ENCODE assay signal across 8 cellular contexts in the genomic region with DNA sequence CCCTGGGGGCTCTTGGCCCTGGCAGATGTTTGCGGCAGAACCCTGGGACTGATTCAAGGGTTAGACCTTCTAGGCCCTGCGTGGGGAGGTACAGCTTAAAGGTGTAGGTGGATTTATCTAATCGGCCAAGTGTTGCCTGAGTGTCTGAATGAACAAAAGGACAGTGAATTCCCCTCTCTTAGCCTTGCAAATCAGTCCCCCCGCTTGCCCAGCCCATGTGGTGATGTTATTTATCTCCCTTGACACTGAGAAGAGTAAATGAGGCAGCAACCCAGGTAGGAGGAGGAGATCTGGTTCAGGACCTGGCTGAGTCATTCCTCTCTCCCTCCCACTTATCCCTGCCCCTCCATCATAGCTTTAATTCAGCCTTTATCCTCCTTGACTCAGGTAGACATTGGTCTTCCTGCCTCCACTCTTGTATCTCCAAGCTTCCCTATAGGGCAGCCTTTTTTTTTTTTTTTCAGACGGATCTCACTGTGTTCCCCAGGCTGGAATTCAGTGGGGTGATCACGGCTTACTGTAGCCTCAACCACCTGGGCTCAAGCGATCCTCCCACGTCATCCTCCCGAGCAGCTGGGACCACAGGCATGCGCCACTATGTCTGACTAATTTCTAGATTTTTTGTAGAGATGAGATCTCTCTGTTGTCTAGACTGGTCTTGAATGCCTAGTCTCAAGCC. TPM values are rescaled to one million over a fixed set of nuclear protein-coding genes. Genes with fewer than 3 reads are reported as not detected.
A peak's percentile ranks its signal among the peaks of the same experiment; 100 is the strongest.
DNase-seq lines count a peak whose midpoint lies in the region; ATAC-seq, FAIRE-seq and TF ChIP-seq lines count a peak whose summit lies in the region.

No MANE protein-coding gene starts in this region.

- peak overlapping the region; percentile 23 for H3K18ac ChIP-seq in mesendoderm (ENCODE audit: low read length)

- no peaks in the 10 kb centered on the region for H3K79me2 ChIP-seq in mesendoderm (ENCODE audit: control insufficient read depth, insufficient read depth, low read length)

- H3K4me1 ChIP-seq in NT2/D1 (ENCODE audit: insufficient read depth, insufficient read length) (peaks cover 31% of the 10 kb centered on the region), mesendoderm (ENCODE audit: control insufficient read depth, low read depth, low read length) (peaks cover 14% of the 10 kb centered on the region)

- H3K4me3 Mint-ChIP-seq in HFFc6: no peak overlapping the region

- no peak overlapping the region for H4K8ac ChIP-seq in mesendoderm (ENCODE audit: low read depth, low read length)

- H2BK5ac ChIP-seq in mesendoderm (ENCODE audit: low read length): no peak overlapping the region

- WGBS in mesendoderm (ENCODE audit: extremely low coverage, insufficient coverage, low lambda C conversion rate): no CpG with 5 or more reads among the region's 10 CpGs

- peak; percentile 67 for ATAC-seq in GM18873 (IDR thresholded peaks at IDR 0.05; ENCODE audit: low FRiP score, unreplicated experiment)

- no peaks in the 10 kb centered on the region for H3K36me3 Mint-ChIP-seq in HFFc6 (ENCODE audit: low read depth)

- H3K9ac ChIP-seq in NT2/D1 (ENCODE audit: insufficient read length, low read depth): no peak overlapping the region
- no peak overlapping the region for H3K9ac ChIP-seq in mesendoderm (ENCODE audit: low read length)

- H3K9me3 ChIP-seq in NT2/D1 (ENCODE audit: insufficient read depth, low read length): no peaks in the 10 kb centered on the region

- H3K4me2 ChIP-seq in mesendoderm (ENCODE audit: low read length): no peak overlapping the region

- H3K23ac ChIP-seq in mesendoderm (ENCODE audit: low read length): no peak overlapping the region

- H3K27ac ChIP-seq in mesendoderm (ENCODE audit: low read depth, low read length): no peak overlapping the region

- peak overlapping the region; percentile 30 for H2BK120ac ChIP-seq in mesendoderm (ENCODE audit: low read depth, low read length)

- H3K27me3 ChIP-seq in NT2/D1 (ENCODE audit: insufficient read depth, insufficient read length) (no peaks in the 10 kb centered on the region), mesendoderm (ENCODE audit: insufficient read depth, low read length, poor library complexity) (no peaks in the 10 kb centered on the region)

- H2AK5ac ChIP-seq in mesendoderm (ENCODE audit: low read length): peak overlapping the region; percentile 24

- no peak for TF ChIP-seq CTCF in HFFc6 (IDR thresholded peaks at IDR 0.05)
- TF ChIP-seq CTCF in D721Med (IDR thresholded peaks at IDR 0.05; ENCODE audit: insufficient read depth, missing control alignments): no peak

- no peak for FAIRE-seq in D721Med (lab: Jason Lieb, UNC)

- peak overlapping the region; percentile 62 for H3K56ac ChIP-seq in mesendoderm (ENCODE audit: low read length)

- no peak overlapping the region for H4K5ac ChIP-seq in mesendoderm (ENCODE audit: low read length)

- H3K4me3 ChIP-seq in NT2/D1 (ENCODE audit: insufficient read length, low read depth) (no peak overlapping the region), mesendoderm (ENCODE audit: low read length) (no peak overlapping the region)

- H2BK15ac ChIP-seq in mesendoderm (replicated peaks; ENCODE audit: low read depth): peak overlapping the region; percentile 3

- DNase-seq in HFFc6: peak; percentile 65
- DNase-seq in NT2/D1 (ENCODE audit: low read depth, low spot score): peak; percentile 73
- peak; percentile 67 for DNase-seq in mesendoderm
- DNase-seq in NAMALWA (ENCODE audit: low spot score): no peak
- no peak for DNase-seq in D721Med (ENCODE audit: insufficient read length, low spot score)
- no peak for DNase-seq in AG08396 (ENCODE audit: low spot score)
- no peak for DNase-seq in NCI-H2107 treated with DMSO at 0.1 percent for 48 hours (lab: John Stamatoyannopoulos, UW; ENCODE audit: unreplicated experiment)

- H3K36me3 ChIP-seq in NT2/D1 (ENCODE audit: insufficient read depth, insufficient read length, low read length) (no peaks in the 10 kb centered on the region), mesendoderm (ENCODE audit: control insufficient read depth, insufficient read depth, low read length) (no peaks in the 10 kb centered on the region)

- no peak overlapping the region for H3K4ac ChIP-seq in mesendoderm (ENCODE audit: low read depth, low read length)

- no peaks in the 10 kb centered on the region for H3K9me3 Mint-ChIP-seq in HFFc6

- H3K27ac Mint-ChIP-seq in HFFc6: no peak overlapping the region

- no peaks in the 10 kb centered on the region for H3K79me1 ChIP-seq in mesendoderm (ENCODE audit: low read length)

- peaks cover 4% of the 10 kb centered on the region for H3K27me3 Mint-ChIP-seq in HFFc6 (ENCODE audit: insufficient read depth)

- peaks cover 40% of the 10 kb centered on the region for H3K4me1 Mint-ChIP-seq in HFFc6 (ENCODE audit: low read depth)

RNA-seq across cellular contexts. Expression of a gene that starts 54.7 kb away (rescaled TPM):
- 10 to 100 TPM; 22.8 to 31.4 (median 23.4) TPM for total RNA-seq in HFFc6 (2021; fragmentation: NEBNext Ultra II Directional; extraction: Animal tissue kit (Norgen Biotek cat#: 25700))
- 39.9 TPM for polyA plus RNA-seq in mesendoderm (2013, experiment 1 of 2)
- polyA plus RNA-seq in mesendoderm (2013, experiment 2 of 2): 40.8 TPM

Comparison
In these comparisons a context has a peak if more than half of its experiments do, and no peak if none do; other contexts are left out.
1. DNase-seq: peak in HFFc6 (single experiment), NT2/D1 (single experiment) and mesendoderm (single experiment); none in NAMALWA (single experiment), D721Med (single experiment), AG08396 (single experiment) and NCI-H2107 treated with DMSO at 0.1 percent for 48 hours (single experiment).